ENCODE assay signal across 9 cellular contexts in the genomic region with DNA sequence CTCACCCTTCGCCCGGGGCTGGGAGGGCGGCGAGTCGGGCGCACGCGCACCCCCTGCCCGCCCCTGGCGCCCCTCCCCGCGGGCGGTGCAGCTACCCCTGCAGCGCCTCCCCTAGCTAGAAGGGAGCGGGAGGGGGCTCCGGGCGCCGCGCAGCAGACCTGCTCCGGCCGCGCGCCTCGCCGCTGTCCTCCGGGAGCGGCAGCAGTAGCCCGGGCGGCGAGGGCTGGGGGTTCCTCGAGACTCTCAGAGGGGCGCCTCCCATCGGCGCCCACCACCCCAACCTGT. TPM values are rescaled to one million over a fixed set of nuclear protein-coding genes. Genes with fewer than 3 reads are reported as not detected.
A peak's percentile ranks its signal among the peaks of the same experiment; 100 is the strongest.
DNase-seq lines count a peak whose midpoint lies in the region; ATAC-seq and TF ChIP-seq lines count a peak whose summit lies in the region.
"Had no signal": no experiment of that assay in that cellular context is flagged by ENCODE, and none has a peak within 500 bp of the region (broad histone marks: within the 10 kb centered on the region; RNA-seq: fewer than 3 reads in every experiment).

A gene with protein sequence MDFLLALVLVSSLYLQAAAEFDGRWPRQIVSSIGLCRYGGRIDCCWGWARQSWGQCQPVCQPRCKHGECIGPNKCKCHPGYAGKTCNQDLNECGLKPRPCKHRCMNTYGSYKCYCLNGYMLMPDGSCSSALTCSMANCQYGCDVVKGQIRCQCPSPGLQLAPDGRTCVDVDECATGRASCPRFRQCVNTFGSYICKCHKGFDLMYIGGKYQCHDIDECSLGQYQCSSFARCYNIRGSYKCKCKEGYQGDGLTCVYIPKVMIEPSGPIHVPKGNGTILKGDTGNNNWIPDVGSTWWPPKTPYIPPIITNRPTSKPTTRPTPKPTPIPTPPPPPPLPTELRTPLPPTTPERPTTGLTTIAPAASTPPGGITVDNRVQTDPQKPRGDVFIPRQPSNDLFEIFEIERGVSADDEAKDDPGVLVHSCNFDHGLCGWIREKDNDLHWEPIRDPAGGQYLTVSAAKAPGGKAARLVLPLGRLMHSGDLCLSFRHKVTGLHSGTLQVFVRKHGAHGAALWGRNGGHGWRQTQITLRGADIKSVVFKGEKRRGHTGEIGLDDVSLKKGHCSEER (plus strand): TSS at position 148 of the 285 bp plus-strand sequence. CDS start 182 bp downstream, outside the sequence.

- TF ChIP-seq CTCF in AG09309 (IDR thresholded peaks at IDR 0.05; ENCODE audit: control insufficient read depth, insufficient read depth, low read depth, low read length, missing control alignments): no peak
- TF ChIP-seq CTCF in brain (conservative IDR thresholded peaks at IDR 0.05): no peak
- TF ChIP-seq CTCF in right lobe of liver (IDR thresholded peaks at IDR 0.05): no peak
- no peak for TF ChIP-seq CTCF in transverse colon (IDR thresholded peaks at IDR 0.05)

- H3K36me3 ChIP-seq in HUES6 (ENCODE audit: control insufficient read depth, insufficient read depth, low read length) (no peaks in the 10 kb centered on the region), right lobe of liver (no peaks in the 10 kb centered on the region), transverse colon (no peaks in the 10 kb centered on the region)

- DNase-seq in AG09309 (ENCODE audit: low read depth): no peak
- DNase-seq in right lobe of liver: no peak
- peak; percentile 44 for DNase-seq in transverse colon
- no peak for DNase-seq in SKM-1 treated with dmso at 0.1 percent for 144 hours (lab: John Stamatoyannopoulos, UW; ENCODE audit: unreplicated experiment)
- DNase-seq in cerebellar cortex (ENCODE audit: low spot score): no peak

- H3K27me3 Mint-ChIP-seq in brain: peaks cover 89% of the 10 kb centered on the region

- TF ChIP-seq POLR2A in right lobe of liver (IDR thresholded peaks at IDR 0.05) (no peak), transverse colon (IDR thresholded peaks at IDR 0.05) (peak; percentile 37)

- H3K27me3 ChIP-seq in HUES6 (ENCODE audit: control insufficient read depth, insufficient read depth, low read length) (peaks cover 98% of the 10 kb centered on the region), right lobe of liver (peaks cover 0 to 15% of the 10 kb centered on the region in 2 donors), transverse colon (peaks cover 19% of the 10 kb centered on the region)

- H3K9me3 ChIP-seq in HUES6 (ENCODE audit: control insufficient read depth, insufficient read depth, low read depth, low read length): no peaks in the 10 kb centered on the region
- H3K9me3 ChIP-seq in right lobe of liver: no peaks in the 10 kb centered on the region
- H3K9me3 ChIP-seq in transverse colon: no peaks in the 10 kb centered on the region

- H3K4me3 ChIP-seq in AG09309 (ENCODE audit: control insufficient read depth, low read depth, low read length) (peak within 1 kb of the TSS; percentile 2), HUES6 (ENCODE audit: low read depth, low read length) (peak within 1 kb of the TSS; percentile 66), right lobe of liver (peak within 1 kb of the TSS; percentile 14 to 37 (median 18)), transverse colon (peak within 1 kb of the TSS; percentile 23 to 71 (median 58))

- no peak for TF ChIP-seq EP300 in transverse colon (IDR thresholded peaks at IDR 0.05; ENCODE audit: low read depth)

- H3K4me3 Mint-ChIP-seq in brain: peak within 1 kb of the TSS; percentile 83 to 89 (median 87)

- H3K4me1 ChIP-seq in HUES6 (ENCODE audit: control insufficient read depth, insufficient read depth, low read length): peaks cover 5% of the 10 kb centered on the region; the same call in 1 of the 2 replicates
- no peaks in the 10 kb centered on the region for H3K4me1 ChIP-seq in right lobe of liver
- H3K4me1 ChIP-seq in transverse colon: peaks cover 0 to 15% (median 6%) of the 10 kb centered on the region in 4 donors

- no peaks in the 10 kb centered on the region for H3K36me3 Mint-ChIP-seq in brain
- H3K36me3 Mint-ChIP-seq: activated naive CD8-positive, alpha-beta T cell had no signal

- ATAC-seq in GM19455 (IDR thresholded peaks at IDR 0.05; ENCODE audit: unreplicated experiment): peak; percentile 47
- peak in 2 of 4 donors; percentile 40 to 57 for ATAC-seq in right lobe of liver

- peaks cover 13% of the 10 kb centered on the region for H3K4me1 Mint-ChIP-seq in brain

- no peak within 1 kb of the TSS for H3K9ac ChIP-seq in HUES6 (ENCODE audit: low read length)

- H3K27ac Mint-ChIP-seq in brain: peak within 1 kb of the TSS in 2 of 5 experiments; percentile 3 to 58
- H3K27ac Mint-ChIP-seq: activated naive CD8-positive, alpha-beta T cell had no signal

- WGBS in right lobe of liver (ENCODE audit: insufficient coverage, low coverage, low lambda C conversion rate, missing lambda C conversion rate): no CpG with 5 or more reads among the region's 34 CpGs
- WGBS in transverse colon (ENCODE audit: low coverage in 1 of 2), 2 donors: 0% methylated on average over 32 of the region's 34 CpGs; no CpG with 5 or more reads in 1 of the 2 donors

- intact Hi-C loops in right lobe of liver (cut with DNase I) (no loop called here), transverse colon (cut with DNase I; ENCODE audit: low total_unique reads) (no loop called here)

- in situ Hi-C loops in transverse colon (cut with MboI; ENCODE audit: low pct_ligation_motif_present in 1 of 4, low pct_unique_long_range_greater_than_20kb in 1 of 4, low sequenced_read_pairs in 3 of 4): no loop called here

- H3K27ac ChIP-seq in HUES6 (ENCODE audit: low read depth, low read length) (no peak within 1 kb of the TSS), right lobe of liver (no peak within 1 kb of the TSS), transverse colon (peak within 1 kb of the TSS; percentile 64 to 85 (median 81))

- H3K9me3 Mint-ChIP-seq in brain: no peaks in the 10 kb centered on the region

RNA-seq across cellular contexts. Expression of the gene that starts here (rescaled TPM):
- polyA plus RNA-seq in brain (ENCODE audit: insufficient read depth, low read depth, low replicate concordance): 5.9 TPM
- 1 to 10 TPM in 4 of 6 experiments, under 1 TPM in 2; 0.71 to 1.7 (median 1.1) TPM for total RNA-seq in right lobe of liver
- total RNA-seq in transverse colon: 10 to 100 TPM in 3 of 4 donors, 1 to 10 TPM in 1; 4.5 to 26.3 (median 24.4) TPM

Comparison
In these comparisons a context has a peak if more than half of its experiments do, and no peak if none do; other contexts are left out.
1. H3K4me3 ChIP-seq: peak in every context shown above with its lines; median percentile 66 in HUES6; 58 in transverse colon; 18 in right lobe of liver; 2 in AG09309.
2. H3K27ac ChIP-seq: peak in transverse colon (4 of 4); none in HUES6 (single experiment) and right lobe of liver (0 of 3).